1 cellular context compared by ENCODE assay signal in the genomic region with DNA sequence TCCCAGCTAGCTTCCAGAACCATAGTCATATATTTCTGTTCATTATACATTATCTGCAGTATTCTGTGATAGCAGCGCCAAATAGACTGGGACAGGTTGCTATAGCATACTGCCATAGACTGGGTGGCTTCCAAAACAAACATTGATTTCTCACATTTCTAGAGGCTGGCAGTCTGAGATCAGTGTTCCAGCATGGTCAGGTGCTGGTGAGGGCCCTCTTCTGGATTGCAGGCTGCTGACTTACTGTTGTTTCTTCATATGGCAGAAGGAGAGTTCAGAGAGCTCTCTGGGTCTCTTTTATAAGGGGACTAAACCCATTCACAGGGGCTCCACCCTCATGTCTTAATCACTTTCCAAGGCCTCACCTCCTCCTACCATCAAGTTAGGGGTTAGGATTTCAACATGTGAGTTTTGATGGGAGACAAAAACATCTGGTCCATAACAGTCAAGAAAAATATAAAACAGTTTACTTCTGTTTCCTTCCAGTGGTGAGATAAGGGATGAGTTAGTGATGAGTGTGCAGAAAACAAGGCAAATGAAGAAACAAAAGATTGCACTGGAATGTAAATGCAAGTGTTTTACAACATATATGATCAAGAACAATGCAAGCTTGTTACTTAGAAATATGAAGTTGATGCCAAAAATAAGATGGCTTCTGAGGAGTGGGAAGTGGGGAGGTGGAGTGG.
TF ChIP-seq lines count a peak whose summit lies in the region.

No MANE protein-coding gene starts in this region.

TF ChIP-seq in K562, 482 proteins besides CTCF, POLR2A, EP300 and RAD21 (continued from another document):
- TF ChIP-seq, protein P1, sequence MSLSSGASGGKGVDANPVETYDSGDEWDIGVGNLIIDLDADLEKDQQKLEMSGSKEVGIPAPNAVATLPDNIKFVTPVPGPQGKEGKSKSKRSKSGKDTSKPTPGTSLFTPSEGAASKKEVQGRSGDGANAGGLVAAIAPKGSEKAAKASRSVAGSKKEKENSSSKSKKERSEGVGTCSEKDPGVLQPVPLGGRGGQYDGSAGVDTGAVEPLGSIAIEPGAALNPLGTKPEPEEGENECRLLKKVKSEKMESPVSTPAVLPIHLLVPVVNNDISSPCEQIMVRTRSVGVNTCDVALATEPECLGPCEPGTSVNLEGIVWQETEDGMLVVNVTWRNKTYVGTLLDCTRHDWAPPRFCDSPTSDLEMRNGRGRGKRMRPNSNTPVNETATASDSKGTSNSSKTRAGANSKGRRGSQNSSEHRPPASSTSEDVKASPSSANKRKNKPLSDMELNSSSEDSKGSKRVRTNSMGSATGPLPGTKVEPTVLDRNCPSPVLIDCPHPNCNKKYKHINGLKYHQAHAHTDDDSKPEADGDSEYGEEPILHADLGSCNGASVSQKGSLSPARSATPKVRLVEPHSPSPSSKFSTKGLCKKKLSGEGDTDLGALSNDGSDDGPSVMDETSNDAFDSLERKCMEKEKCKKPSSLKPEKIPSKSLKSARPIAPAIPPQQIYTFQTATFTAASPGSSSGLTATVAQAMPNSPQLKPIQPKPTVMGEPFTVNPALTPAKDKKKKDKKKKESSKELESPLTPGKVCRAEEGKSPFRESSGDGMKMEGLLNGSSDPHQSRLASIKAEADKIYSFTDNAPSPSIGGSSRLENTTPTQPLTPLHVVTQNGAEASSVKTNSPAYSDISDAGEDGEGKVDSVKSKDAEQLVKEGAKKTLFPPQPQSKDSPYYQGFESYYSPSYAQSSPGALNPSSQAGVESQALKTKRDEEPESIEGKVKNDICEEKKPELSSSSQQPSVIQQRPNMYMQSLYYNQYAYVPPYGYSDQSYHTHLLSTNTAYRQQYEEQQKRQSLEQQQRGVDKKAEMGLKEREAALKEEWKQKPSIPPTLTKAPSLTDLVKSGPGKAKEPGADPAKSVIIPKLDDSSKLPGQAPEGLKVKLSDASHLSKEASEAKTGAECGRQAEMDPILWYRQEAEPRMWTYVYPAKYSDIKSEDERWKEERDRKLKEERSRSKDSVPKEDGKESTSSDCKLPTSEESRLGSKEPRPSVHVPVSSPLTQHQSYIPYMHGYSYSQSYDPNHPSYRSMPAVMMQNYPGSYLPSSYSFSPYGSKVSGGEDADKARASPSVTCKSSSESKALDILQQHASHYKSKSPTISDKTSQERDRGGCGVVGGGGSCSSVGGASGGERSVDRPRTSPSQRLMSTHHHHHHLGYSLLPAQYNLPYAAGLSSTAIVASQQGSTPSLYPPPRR (CRISPR knock-in tag; IDR thresholded peaks at IDR 0.05; ENCODE audit: borderline replicate concordance) = no peak
- TF ChIP-seq, protein P2, sequence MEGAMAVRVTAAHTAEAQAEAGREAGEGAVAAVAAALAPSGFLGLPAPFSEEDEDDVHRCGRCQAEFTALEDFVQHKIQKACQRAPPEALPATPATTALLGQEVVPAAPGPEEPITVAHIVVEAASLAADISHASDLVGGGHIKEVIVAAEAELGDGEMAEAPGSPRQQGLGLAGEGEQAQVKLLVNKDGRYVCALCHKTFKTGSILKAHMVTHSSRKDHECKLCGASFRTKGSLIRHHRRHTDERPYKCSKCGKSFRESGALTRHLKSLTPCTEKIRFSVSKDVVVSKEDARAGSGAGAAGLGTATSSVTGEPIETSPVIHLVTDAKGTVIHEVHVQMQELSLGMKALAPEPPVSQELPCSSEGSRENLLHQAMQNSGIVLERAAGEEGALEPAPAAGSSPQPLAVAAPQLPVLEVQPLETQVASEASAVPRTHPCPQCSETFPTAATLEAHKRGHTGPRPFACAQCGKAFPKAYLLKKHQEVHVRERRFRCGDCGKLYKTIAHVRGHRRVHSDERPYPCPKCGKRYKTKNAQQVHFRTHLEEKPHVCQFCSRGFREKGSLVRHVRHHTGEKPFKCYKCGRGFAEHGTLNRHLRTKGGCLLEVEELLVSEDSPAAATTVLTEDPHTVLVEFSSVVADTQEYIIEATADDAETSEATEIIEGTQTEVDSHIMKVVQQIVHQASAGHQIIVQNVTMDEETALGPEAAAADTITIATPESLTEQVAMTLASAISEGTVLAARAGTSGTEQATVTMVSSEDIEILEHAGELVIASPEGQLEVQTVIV (CRISPR knock-in tag; IDR thresholded peaks at IDR 0.05; ENCODE audit: borderline replicate concordance) = no peak
- TF ChIP-seq TEAD4 (IDR thresholded peaks at IDR 0.05; ENCODE audit: low read length) = peak; percentile 74
- no peak for TF ChIP-seq TEAD4 (CRISPR knock-in tag; IDR thresholded peaks at IDR 0.05; ENCODE audit: borderline replicate concordance)
- TF ChIP-seq NBN (IDR thresholded peaks at IDR 0.05; ENCODE audit: low read depth) = no peak
- no peak for TF ChIP-seq DMBX1 (CRISPR knock-in tag; IDR thresholded peaks at IDR 0.05; ENCODE audit: borderline replicate concordance)
- peak; percentile 78 for TF ChIP-seq CBFA2T3 (IDR thresholded peaks at IDR 0.05)
- no peak for TF ChIP-seq FOXM1 (IDR thresholded peaks at IDR 0.05; ENCODE audit: low read depth)
- TF ChIP-seq FOXM1 (CRISPR knock-in tag; IDR thresholded peaks at IDR 0.05; ENCODE audit: low read depth) = no peak
- no peak for TF ChIP-seq YY1 (IDR thresholded peaks at IDR 0.05; ENCODE audit: borderline replicate concordance in 1 of 3, control insufficient read depth in 1 of 3, extremely low read depth in 1 of 3, insufficient read depth in 3 of 3, insufficient read length in 1 of 3, insufficient replicate concordance in 2 of 3, low read depth in 1 of 3, low read length in 2 of 3)
- peak; percentile 84 for TF ChIP-seq MAFK (IDR thresholded peaks at IDR 0.05; ENCODE audit: low read length)
- TF ChIP-seq TEAD2 (tag; IDR thresholded peaks at IDR 0.05) = no peak
- TF ChIP-seq HDGF (IDR thresholded peaks at IDR 0.05) = no peak
- TF ChIP-seq, protein P3, sequence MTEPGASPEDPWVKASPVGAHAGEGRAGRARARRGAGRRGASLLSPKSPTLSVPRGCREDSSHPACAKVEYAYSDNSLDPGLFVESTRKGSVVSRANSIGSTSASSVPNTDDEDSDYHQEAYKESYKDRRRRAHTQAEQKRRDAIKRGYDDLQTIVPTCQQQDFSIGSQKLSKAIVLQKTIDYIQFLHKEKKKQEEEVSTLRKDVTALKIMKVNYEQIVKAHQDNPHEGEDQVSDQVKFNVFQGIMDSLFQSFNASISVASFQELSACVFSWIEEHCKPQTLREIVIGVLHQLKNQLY (CRISPR knock-in tag; conservative IDR thresholded peaks at IDR 0.05) = no peak
- no peak for TF ChIP-seq LARP7 (IDR thresholded peaks at IDR 0.05)
- TF ChIP-seq MYNN (IDR thresholded peaks at IDR 0.05) = no peak
- TF ChIP-seq MYNN (CRISPR knock-in tag; IDR thresholded peaks at IDR 0.05) = no peak
- TF ChIP-seq, protein P4, sequence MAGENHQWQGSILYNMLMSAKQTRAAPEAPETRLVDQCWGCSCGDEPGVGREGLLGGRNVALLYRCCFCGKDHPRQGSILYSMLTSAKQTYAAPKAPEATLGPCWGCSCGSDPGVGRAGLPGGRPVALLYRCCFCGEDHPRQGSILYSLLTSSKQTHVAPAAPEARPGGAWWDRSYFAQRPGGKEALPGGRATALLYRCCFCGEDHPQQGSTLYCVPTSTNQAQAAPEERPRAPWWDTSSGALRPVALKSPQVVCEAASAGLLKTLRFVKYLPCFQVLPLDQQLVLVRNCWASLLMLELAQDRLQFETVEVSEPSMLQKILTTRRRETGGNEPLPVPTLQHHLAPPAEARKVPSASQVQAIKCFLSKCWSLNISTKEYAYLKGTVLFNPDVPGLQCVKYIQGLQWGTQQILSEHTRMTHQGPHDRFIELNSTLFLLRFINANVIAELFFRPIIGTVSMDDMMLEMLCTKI (IDR thresholded peaks at IDR 0.05; ENCODE audit: partially characterized antibody) = no peak
- TF ChIP-seq BCL6 (CRISPR knock-in tag; IDR thresholded peaks at IDR 0.05) = no peak
- TF ChIP-seq NEUROD1 (IDR thresholded peaks at IDR 0.05; ENCODE audit: borderline replicate concordance, low read depth, low read length, partially characterized antibody) = no peak
- TF ChIP-seq POLR2B (IDR thresholded peaks at IDR 0.05; ENCODE audit: low read depth, partially characterized antibody) = no peak
- TF ChIP-seq U2AF1 (optimal IDR thresholded peaks at IDR 0.05; ENCODE audit: low read depth, low read length) = no peak
- peak; percentile 53; the same call in 1 of the 2 replicates for TF ChIP-seq TAL1 (IDR thresholded peaks at IDR 0.05)
- no peak for TF ChIP-seq ZNF253 (CRISPR knock-in tag; conservative IDR thresholded peaks at IDR 0.05)
- TF ChIP-seq POLR3A (IDR thresholded peaks at IDR 0.05; ENCODE audit: borderline replicate concordance, extremely low read depth, insufficient read depth, insufficient read length) = no peak
- peak; percentile 54 for TF ChIP-seq DPF2 (IDR thresholded peaks at IDR 0.05)
- no peak for TF ChIP-seq FOXP1 (CRISPR knock-in tag; IDR thresholded peaks at IDR 0.05)
- TF ChIP-seq ZNF316 (IDR thresholded peaks at IDR 0.05) = peak; percentile 97
- TF ChIP-seq SMAD4 (CRISPR knock-in tag; conservative IDR thresholded peaks at IDR 0.05) = no peak
- TF ChIP-seq, protein P5, sequence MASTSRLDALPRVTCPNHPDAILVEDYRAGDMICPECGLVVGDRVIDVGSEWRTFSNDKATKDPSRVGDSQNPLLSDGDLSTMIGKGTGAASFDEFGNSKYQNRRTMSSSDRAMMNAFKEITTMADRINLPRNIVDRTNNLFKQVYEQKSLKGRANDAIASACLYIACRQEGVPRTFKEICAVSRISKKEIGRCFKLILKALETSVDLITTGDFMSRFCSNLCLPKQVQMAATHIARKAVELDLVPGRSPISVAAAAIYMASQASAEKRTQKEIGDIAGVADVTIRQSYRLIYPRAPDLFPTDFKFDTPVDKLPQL (IDR thresholded peaks at IDR 0.05; ENCODE audit: extremely low read depth, insufficient read length) = no peak
- TF ChIP-seq, protein P6, sequence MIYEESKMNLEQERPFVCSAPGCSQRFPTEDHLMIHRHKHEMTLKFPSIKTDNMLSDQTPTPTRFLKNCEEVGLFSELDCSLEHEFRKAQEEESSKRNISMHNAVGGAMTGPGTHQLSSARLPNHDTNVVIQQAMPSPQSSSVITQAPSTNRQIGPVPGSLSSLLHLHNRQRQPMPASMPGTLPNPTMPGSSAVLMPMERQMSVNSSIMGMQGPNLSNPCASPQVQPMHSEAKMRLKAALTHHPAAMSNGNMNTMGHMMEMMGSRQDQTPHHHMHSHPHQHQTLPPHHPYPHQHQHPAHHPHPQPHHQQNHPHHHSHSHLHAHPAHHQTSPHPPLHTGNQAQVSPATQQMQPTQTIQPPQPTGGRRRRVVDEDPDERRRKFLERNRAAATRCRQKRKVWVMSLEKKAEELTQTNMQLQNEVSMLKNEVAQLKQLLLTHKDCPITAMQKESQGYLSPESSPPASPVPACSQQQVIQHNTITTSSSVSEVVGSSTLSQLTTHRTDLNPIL (CRISPR knock-in tag; IDR thresholded peaks at IDR 0.05) = no peak
- TF ChIP-seq KDM4B (IDR thresholded peaks at IDR 0.05; ENCODE audit: borderline replicate concordance in 2 of 2, low read depth in 1 of 2) = no peak
- no peak for TF ChIP-seq TCF7 (IDR thresholded peaks at IDR 0.05; ENCODE audit: borderline replicate concordance)
- peak; percentile 93 for TF ChIP-seq C11orf30 (IDR thresholded peaks at IDR 0.05; ENCODE audit: low read depth)
- TF ChIP-seq, protein P7, sequence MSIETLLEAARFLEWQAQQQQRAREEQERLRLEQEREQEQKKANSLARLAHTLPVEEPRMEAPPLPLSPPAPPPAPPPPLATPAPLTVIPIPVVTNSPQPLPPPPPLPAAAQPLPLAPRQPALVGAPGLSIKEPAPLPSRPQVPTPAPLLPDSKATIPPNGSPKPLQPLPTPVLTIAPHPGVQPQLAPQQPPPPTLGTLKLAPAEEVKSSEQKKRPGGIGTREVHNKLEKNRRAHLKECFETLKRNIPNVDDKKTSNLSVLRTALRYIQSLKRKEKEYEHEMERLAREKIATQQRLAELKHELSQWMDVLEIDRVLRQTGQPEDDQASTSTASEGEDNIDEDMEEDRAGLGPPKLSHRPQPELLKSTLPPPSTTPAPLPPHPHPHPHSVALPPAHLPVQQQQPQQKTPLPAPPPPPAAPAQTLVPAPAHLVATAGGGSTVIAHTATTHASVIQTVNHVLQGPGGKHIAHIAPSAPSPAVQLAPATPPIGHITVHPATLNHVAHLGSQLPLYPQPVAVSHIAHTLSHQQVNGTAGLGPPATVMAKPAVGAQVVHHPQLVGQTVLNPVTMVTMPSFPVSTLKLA (conservative IDR thresholded peaks at IDR 0.05) = no peak
- TF ChIP-seq MEF2D (tag; conservative IDR thresholded peaks at IDR 0.05; ENCODE audit: low read depth) = no peak
- no peak for TF ChIP-seq ZNF707 (CRISPR knock-in tag; conservative IDR thresholded peaks at IDR 0.05)
- TF ChIP-seq PTRF (tag; IDR thresholded peaks at IDR 0.05) = no peak
- peak; percentile 60 for TF ChIP-seq TCF3 (CRISPR knock-in tag; IDR thresholded peaks at IDR 0.05)
- TF ChIP-seq MAFG (tag; conservative IDR thresholded peaks at IDR 0.05) = peak; percentile 96
TF ChIP-seq in K562: peak in this region for 22.
